ENCODE assay signal across 11 cellular contexts in the genomic region with DNA sequence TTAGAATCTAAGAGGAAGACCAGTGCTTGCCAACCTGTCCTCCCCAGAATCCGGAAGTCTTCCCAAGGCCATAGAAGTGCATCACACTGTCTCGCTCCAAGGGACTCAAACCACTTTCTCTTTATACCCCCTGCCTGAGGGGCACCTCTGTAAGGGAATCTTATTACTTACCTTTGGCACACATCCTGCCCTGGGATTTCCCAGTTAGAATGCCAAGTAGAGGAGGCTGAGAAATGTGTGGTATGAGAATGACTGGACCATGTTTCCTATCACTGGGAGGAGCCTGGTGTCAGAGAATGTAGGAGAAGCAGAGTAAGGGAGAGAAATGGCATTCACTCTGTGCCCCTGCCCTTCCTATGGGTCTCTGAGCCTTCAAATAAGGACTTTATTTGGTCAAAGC.
DNase-seq lines count a peak whose midpoint lies in the region; FAIRE-seq and TF ChIP-seq lines count a peak whose summit lies in the region.
"Had no signal": no experiment of that assay in that cellular context is flagged by ENCODE, and none has a peak within 500 bp of the region (broad histone marks: within the 10 kb centered on the region; RNA-seq: fewer than 3 reads in every experiment).

No MANE protein-coding gene starts in this region.

- no peaks in the 10 kb centered on the region for H3K9me2 ChIP-seq in SU-DHL-6 (replicated peaks; ENCODE audit: insufficient read depth, low read length)

- DNase-seq in H4 (ENCODE audit: low spot score) (peak; percentile 32), fibroblast of peridontal ligament (ENCODE audit: extremely low read depth) (peak; percentile 63), retinal pigment epithelial cell (ENCODE audit: low read depth) (peak; percentile 70), HuH-7.5 (ENCODE audit: low spot score) (no peak), hippocampal formation (lab: John Stamatoyannopoulos, UW) (no peak), SIG-M5 treated with dmso at 0.1 percent for 504 hours (lab: John Stamatoyannopoulos, UW; ENCODE audit: unreplicated experiment) (no peak), D721Med (ENCODE audit: insufficient read length, low spot score) (no peak)
- DNase-seq: DND-41, midbrain had no signal

- no peaks in the 10 kb centered on the region for H4K20me1 ChIP-seq in SU-DHL-6 (ENCODE audit: low read depth, low read length)

- H3K27me3 ChIP-seq in SU-DHL-6 (ENCODE audit: low read length) = no peaks in the 10 kb centered on the region

- H3K36me3 ChIP-seq in SU-DHL-6 (ENCODE audit: low read length) = no peaks in the 10 kb centered on the region

- no peaks in the 10 kb centered on the region for H3K9me3 ChIP-seq in SU-DHL-6 (ENCODE audit: insufficient read depth, low read length)

- no peak for FAIRE-seq in D721Med (lab: Jason Lieb, UNC)

- peaks cover 18% of the 10 kb centered on the region for H3F3A ChIP-seq in SU-DHL-6 (ENCODE audit: insufficient read depth)

- H3K79me2 ChIP-seq in SU-DHL-6 (ENCODE audit: insufficient read depth, low read length) = no peaks in the 10 kb centered on the region

- H3K9ac ChIP-seq in SU-DHL-6 (ENCODE audit: low read length) = no peak overlapping the region

- no peak overlapping the region for H3K4me2 ChIP-seq in SU-DHL-6 (ENCODE audit: low read depth, low read length, poor library complexity, severe bottlenecking)

- H3K4me3 ChIP-seq in SU-DHL-6 (ENCODE audit: insufficient read depth, low read length, poor library complexity, severe bottlenecking) (no peak overlapping the region), retinal pigment epithelial cell (ENCODE audit: low read length) (no peak overlapping the region)

- TF ChIP-seq CTCF in SU-DHL-6 (IDR thresholded peaks at IDR 0.05; ENCODE audit: insufficient read depth, low read length, poor library complexity, severe bottlenecking) (no peak), retinal pigment epithelial cell (conservative IDR thresholded peaks at IDR 0.05; ENCODE audit: low read depth, low read length) (no peak), D721Med (IDR thresholded peaks at IDR 0.05; ENCODE audit: insufficient read depth, missing control alignments) (no peak)

- H3K27ac ChIP-seq in SU-DHL-6 (ENCODE audit: low read depth, low read length) = peak overlapping the region; percentile 16; the same call in 1 of the 2 replicates
- H3K27ac ChIP-seq: epithelial cell of prostate had no signal

- no peak overlapping the region for H2AFZ ChIP-seq in SU-DHL-6 (ENCODE audit: low read depth, low read length, severe bottlenecking)

Comparison
In these comparisons a context has a peak if more than half of its experiments do, and no peak if none do; other contexts are left out.
1. DNase-seq: peak in H4 (single experiment), fibroblast of peridontal ligament (single experiment) and retinal pigment epithelial cell (single experiment); none in HuH-7.5 (single experiment), hippocampal formation (0 of 2), SIG-M5 treated with dmso at 0.1 percent for 504 hours (single experiment) and D721Med (single experiment).